Comparison of ENCODE assay signal across 32 cellular contexts in the genomic region with DNA sequence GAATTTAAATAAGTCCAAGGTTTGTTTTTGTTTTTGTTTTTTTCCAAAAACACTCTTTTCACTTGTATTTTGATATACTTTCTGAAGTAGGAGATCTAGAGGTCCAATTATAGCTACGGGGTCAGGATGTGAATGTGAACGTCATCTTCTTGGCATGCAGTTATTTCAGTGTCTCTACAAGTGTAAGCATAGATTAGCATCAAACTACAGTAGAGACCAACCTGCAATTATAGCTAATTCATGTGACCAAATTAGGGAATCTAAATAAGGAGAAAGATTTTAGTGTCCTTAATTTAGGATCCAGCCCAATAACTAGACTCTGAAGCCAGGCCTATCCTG.
"Had no signal": no experiment of that assay in that cellular context is flagged by ENCODE, and none has a peak within 500 bp of the region (broad histone marks: within the 10 kb centered on the region; RNA-seq: fewer than 3 reads in every experiment).

No MANE protein-coding gene starts in this region.

- H3K27ac ChIP-seq: ascending aorta, cardiac muscle cell, Peyer's patch, SK-N-MC, WERI-Rb-1 had no signal

- H3K27me3 ChIP-seq: ascending aorta, cardiac muscle cell, MG63, Peyer's patch had no signal

- H3K4me1 ChIP-seq: ascending aorta, Peyer's patch had no signal

- H3K36me3 ChIP-seq: ascending aorta, cardiac muscle cell, MG63, Peyer's patch, WERI-Rb-1 had no signal

- ATAC-seq: activated CD8-positive, alpha-beta memory T cell treated with anti-CD3 and anti-CD28 coated beads, Interleukin-2, amount 10 ng/mL, durations not matched to agents 7 days and 5 days; PC-3 had no signal

- DNase-seq: activated CD4-positive, alpha-beta memory T cell treated with anti-CD3 and anti-CD28 coated beads, Interleukin-2, amount 10 ng/mL, durations not matched to agents 7 days and 5 days; activated CD4-positive, alpha-beta T cell treated with anti-CD3 and anti-CD28 coated beads for 1 hour; activated CD4-positive, alpha-beta T cell treated with anti-CD3 and anti-CD28 coated beads for 48 hours; activated CD4-positive, CD25-positive, alpha-beta regulatory T cell; activated CD8-positive, alpha-beta memory T cell treated with anti-CD3 and anti-CD28 coated beads for 24 hours; activated CD8-positive, alpha-beta memory T cell treated with anti-CD3 and anti-CD28 coated beads, Interleukin-2, amount 10 ng/mL, durations not matched to agents 7 days and 5 days; activated gamma-delta T cell; activated naive CD4-positive, alpha-beta T cell treated with Interleukin-2 at 50 U/mL for 16 hours; activated naive CD8-positive, alpha-beta T cell treated with anti-CD3 and anti-CD28 coated beads, Interleukin-2, amount 10 ng/mL, durations not matched to agents 7 days and 5 days; activated T-cell treated with anti-CD3 and anti-CD28 coated beads, Interleukin-2, amount 50 U/mL, for 24 hours; amygdala; Karpas-422; KBM-7; MG63; NCI-H1048; NCI-H1105 treated with DMSO at 0.1 percent for 48 hours; NCI-H1436; NCI-H1694 treated with DMSO at 0.1 percent for 48 hours; NCI-H2029; NCI-H345; NCI-H526; NCI-H748 treated with DMSO at 0.1 percent for 48 hours; NK-92 treated with Interleukin-12 subunit alpha and Interleukin-12 subunit beta, amount 100 ng/mL, for 24 hours; PC-3; Peyer's patch; RPMI8226; SIG-M5; T1000; WERI-Rb-1 had no signal

- H3K4me3 ChIP-seq: ascending aorta, cardiac muscle cell, MG63, Peyer's patch, SK-N-MC had no signal

- H3K9me3 ChIP-seq: ascending aorta, MG63, Peyer's patch had no signal
